In genomic region chr15:36796161-36796560, GRCh38 we compare ENCODE assay signal across 2 cellular contexts.
TF ChIP-seq lines count a peak whose summit lies in the region.

No MANE protein-coding gene starts in this region.

TF ChIP-seq in HCT116, 20 proteins besides CTCF, POLR2A, EP300 and RAD21:
- TF ChIP-seq SP1 (IDR thresholded peaks at IDR 0.05; ENCODE audit: low read depth) (no peak), SRF (IDR thresholded peaks at IDR 0.05; ENCODE audit: low read depth) (no peak), EZH2phosphoT487 (IDR thresholded peaks at IDR 0.05; ENCODE audit: borderline replicate concordance) (no peak), MAX (IDR thresholded peaks at IDR 0.05) (no peak), YY1 (IDR thresholded peaks at IDR 0.05; ENCODE audit: extremely low read depth, insufficient replicate concordance, low read depth, low read length) (no peak), REST (IDR thresholded peaks at IDR 0.05; ENCODE audit: low read depth) (no peak), TCF7L2 (IDR thresholded peaks at IDR 0.05; ENCODE audit: borderline replicate concordance, extremely low read depth, insufficient read depth, insufficient read length) (no peak), ZNF274 (IDR thresholded peaks at IDR 0.05; ENCODE audit: low read depth, low read length) (no peak), CBX3 (IDR thresholded peaks at IDR 0.05; ENCODE audit: low read depth) (no peak), POLR2AphosphoS5 (IDR thresholded peaks at IDR 0.05; ENCODE audit: low read depth, low read length) (no peak), EZH2 (IDR thresholded peaks at IDR 0.05) (no peak), ZFX (IDR thresholded peaks at IDR 0.05) (no peak), ZBTB33 (IDR thresholded peaks at IDR 0.05; ENCODE audit: extremely low read depth, insufficient replicate concordance, low read length) (no peak), ATF3 (IDR thresholded peaks at IDR 0.05) (no peak)

TF ChIP-seq in IMR-90, 13 proteins besides CTCF, POLR2A, EP300 and RAD21:
- no peak for TF ChIP-seq MAFK (IDR thresholded peaks at IDR 0.05; ENCODE audit: low read depth, low read length)
